ENCODE assay signal across 11 cellular contexts in the genomic region with DNA sequence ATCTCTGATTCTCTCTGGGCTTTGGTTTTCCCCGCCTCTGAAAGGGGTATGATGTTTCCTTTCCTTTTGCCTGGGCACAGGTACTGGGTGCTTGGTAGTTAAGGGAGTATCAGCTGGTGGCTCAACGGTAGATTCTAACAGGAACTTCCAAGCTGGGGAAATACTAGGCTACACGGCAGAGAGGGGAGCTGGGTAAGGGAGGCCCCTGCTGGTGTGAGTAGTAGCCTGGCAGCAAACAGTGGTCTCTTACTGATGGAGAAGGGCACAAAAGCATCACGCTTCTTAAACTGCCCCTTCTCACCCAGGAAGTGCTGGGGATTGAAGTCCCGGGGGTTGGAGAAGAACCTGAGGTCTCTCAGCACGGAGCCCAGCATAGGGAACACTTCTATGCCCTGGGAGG. TPM values are rescaled to one million over a fixed set of nuclear protein-coding genes. Genes with fewer than 3 reads are reported as not detected.
DNase-seq lines count a peak whose midpoint lies in the region; ATAC-seq and TF ChIP-seq lines count a peak whose summit lies in the region.
"Had no signal": no experiment of that assay in that cellular context is flagged by ENCODE, and none has a peak within 500 bp of the region (broad histone marks: within the 10 kb centered on the region; RNA-seq: fewer than 3 reads in every experiment).

No MANE protein-coding gene starts in this region.

- H3K36me3 Mint-ChIP-seq in activated T-cell treated with anti-CD3 and anti-CD28 coated beads, Interleukin-2, amount 50 U/mL, for 24 hours (ENCODE audit: low read depth) = no peaks in the 10 kb centered on the region

- ATAC-seq in sciatic nerve (no peak), GM19023 (IDR thresholded peaks at IDR 0.05; ENCODE audit: unreplicated experiment) (no peak)

- peaks cover 8% of the 10 kb centered on the region for H3K4me1 Mint-ChIP-seq in activated T-cell treated with anti-CD3 and anti-CD28 coated beads, Interleukin-2, amount 50 U/mL, for 24 hours (ENCODE audit: low read depth)

- peaks cover 2% of the 10 kb centered on the region for H3K9me3 Mint-ChIP-seq in activated T-cell treated with anti-CD3 and anti-CD28 coated beads, Interleukin-2, amount 50 U/mL, for 24 hours

- no peak overlapping the region for H3K4me3 Mint-ChIP-seq in activated T-cell treated with anti-CD3 and anti-CD28 coated beads, Interleukin-2, amount 50 U/mL, for 24 hours

- DNase-seq in activated T-cell treated with anti-CD3 and anti-CD28 coated beads for 48 hours (ENCODE audit: low read depth) (peak; percentile 25), NCI-H69 (lab: John Stamatoyannopoulos, UW) (peak; percentile 5), choroid plexus epithelial cell (ENCODE audit: low read depth) (peak; percentile 69), sciatic nerve (ENCODE audit: low spot score) (no peak), GOT3 (lab: John Stamatoyannopoulos, UW) (no peak)
- DNase-seq in activated T-cell treated with anti-CD3 and anti-CD28 coated beads, Interleukin-2, amount 50 U/mL, for 24 hours = no peak
- DNase-seq in stimulated activated CD4-positive, alpha-beta T cell treated with anti-CD3 and anti-CD28 coated beads, Interleukin-4, amount 100 ng/mL, for 1 hour = peak; percentile 29
- DNase-seq: amniotic stem cell had no signal

- peak; percentile 77 for TF ChIP-seq CTCF in choroid plexus epithelial cell (conservative IDR thresholded peaks at IDR 0.05; ENCODE audit: low read depth, low read length)

- H3K27ac Mint-ChIP-seq in activated T-cell treated with anti-CD3 and anti-CD28 coated beads, Interleukin-2, amount 50 U/mL, for 24 hours = no peak overlapping the region

- H3K4me3 ChIP-seq in choroid plexus epithelial cell (ENCODE audit: low read depth, low read length) = no peak overlapping the region

- intact Hi-C loops in sciatic nerve (cut with DNase I) = no loop called here

- peaks cover 39% of the 10 kb centered on the region for H3K27me3 Mint-ChIP-seq in activated T-cell treated with anti-CD3 and anti-CD28 coated beads, Interleukin-2, amount 50 U/mL, for 24 hours

RNA-seq across cellular contexts. Expression of a gene that starts 26.9 kb away (rescaled TPM):
- total RNA-seq in sciatic nerve = not detected
- total RNA-seq: H1, subcutaneous adipose tissue had no signal

RNA-seq across cellular contexts. Expression of a gene that starts 58.7 kb away (rescaled TPM):
- not detected for total RNA-seq in sciatic nerve
- total RNA-seq: H1 had no signal

Comparison
In these comparisons a context has a peak if more than half of its experiments do, and no peak if none do; other contexts are left out.
1. DNase-seq: peak in activated T-cell treated with anti-CD3 and anti-CD28 coated beads for 48 hours (single experiment), NCI-H69 (single experiment), choroid plexus epithelial cell (single experiment) and stimulated activated CD4-positive, alpha-beta T cell treated with anti-CD3 and anti-CD28 coated beads, Interleukin-4, amount 100 ng/mL, for 1 hour (single experiment); none in activated T-cell treated with anti-CD3 and anti-CD28 coated beads, Interleukin-2, amount 50 U/mL, for 24 hours (single experiment), sciatic nerve (single experiment) and GOT3 (single experiment).